ENCODE assay signal across 8 cellular contexts in the genomic region with DNA sequence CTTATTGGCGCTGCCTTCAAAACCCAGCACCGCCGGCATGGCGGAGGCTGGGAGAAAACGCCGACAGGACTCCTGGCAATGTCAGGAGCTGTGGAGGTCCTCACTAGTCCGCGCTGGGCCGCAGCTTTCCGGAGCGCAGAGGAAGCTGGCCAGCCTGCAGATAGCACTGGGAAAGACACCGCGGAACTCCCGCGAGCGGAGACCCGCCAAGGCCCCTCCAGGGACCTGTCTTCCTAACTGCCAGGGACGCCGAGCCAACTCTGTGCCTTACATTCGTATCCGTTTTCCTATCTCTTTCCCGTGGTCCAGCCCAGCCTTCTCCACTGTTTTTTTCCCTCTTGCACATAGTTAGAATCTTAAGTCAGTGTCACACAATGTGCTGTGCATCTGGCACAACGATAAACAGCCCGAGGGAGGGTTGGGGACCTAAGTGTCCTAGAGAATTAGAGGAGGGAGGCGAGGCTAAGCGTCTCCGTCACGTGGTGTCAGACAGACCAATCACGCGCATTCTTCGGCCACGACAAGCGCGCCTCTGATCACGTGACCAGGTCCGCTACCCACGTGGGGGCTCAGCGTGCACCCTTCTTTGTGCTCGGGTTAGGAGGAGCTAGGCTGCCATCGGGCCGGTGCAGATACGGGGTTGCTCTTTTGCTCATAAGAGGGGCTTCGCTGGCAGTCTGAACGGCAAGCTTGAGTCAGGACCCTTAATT. TPM values are rescaled to one million over a fixed set of nuclear protein-coding genes. Genes with fewer than 3 reads are reported as not detected.
A peak's percentile ranks its signal among the peaks of the same experiment; 100 is the strongest.
DNase-seq lines count a peak whose midpoint lies in the region; ATAC-seq and TF ChIP-seq lines count a peak whose summit lies in the region.

A gene (plus strand): TSS at position 582 of the 710 bp plus-strand sequence. CDS start 420 bp downstream, outside the sequence.
A gene (minus strand): TSS at position 168 of the 710 bp plus-strand sequence. CDS start 129 bp downstream, at position 39.

- H3K27me3 Mint-ChIP-seq in activated T-helper 2 cell treated with anti-CD3 and anti-CD28 coated beads, Interferon-gamma antibody, Interleukin-2, Interleukin-4, amounts not matched to agents 10 μg/mL and 5 μg/mL and 100 μg/mL, durations not matched to agents 14 hours and 24 hours and 36 hours (ENCODE audit: low read depth), result no peaks in the 10 kb centered on the region
- no peaks in the 10 kb centered on the region for H3K27me3 Mint-ChIP-seq in naive thymus-derived CD8-positive, alpha-beta T cell

- no peak within 1 kb of the TSS for H3K27ac Mint-ChIP-seq in activated T-helper 2 cell treated with anti-CD3 and anti-CD28 coated beads, Interferon-gamma antibody, Interleukin-2, Interleukin-4, amounts not matched to agents 10 μg/mL and 5 μg/mL and 100 μg/mL, durations not matched to agents 14 hours and 24 hours and 36 hours
- H3K27ac Mint-ChIP-seq in naive thymus-derived CD8-positive, alpha-beta T cell, result peak within 1 kb of the TSS in 2 of 10 donors; percentile 9 to 59

- peaks cover 11% of the 10 kb centered on the region for H3K4me1 Mint-ChIP-seq in activated T-helper 2 cell treated with anti-CD3 and anti-CD28 coated beads, Interferon-gamma antibody, Interleukin-2, Interleukin-4, amounts not matched to agents 10 μg/mL and 5 μg/mL and 100 μg/mL, durations not matched to agents 14 hours and 24 hours and 36 hours (ENCODE audit: low read depth)
- H3K4me1 Mint-ChIP-seq in naive thymus-derived CD8-positive, alpha-beta T cell, result peaks cover 16 to 34% (median 26%) of the 10 kb centered on the region in 4 donors

- peak; percentile 82 to 83 for ATAC-seq in naive thymus-derived CD8-positive, alpha-beta T cell

- POLR2A ChIA-PET in RWPE1 (lab: Yijun Ruan, JAX; ENCODE audit: low non-redundant PET), result interaction anchor here (1.1 to 2.2 kb wide), 3 partner anchors 15 to 112 kb away, joined by 3 to 9 read pairs (median 5); a partner anchor contains a TSS
- POLR2A ChIA-PET in naive thymus-derived CD8-positive, alpha-beta T cell (lab: Charles Lee), result interaction anchor here (0.6 to 3.3 kb wide), 18 partner anchors 10 to 229 kb away, joined by 3 to 44 read pairs (median 7); a partner anchor contains a TSS

- DNase-seq in Daoy (ENCODE audit: low read depth) (peak; percentile 100), GOT3 (lab: John Stamatoyannopoulos, UW) (peak; percentile 74), LNCaP clone FGC (ENCODE audit: low read depth) (peak; percentile 99), RWPE1 (ENCODE audit: low spot score) (peak; percentile 99), fibroblast of mammary gland (ENCODE audit: low read depth) (peak; percentile 99)
- peak; percentile 97 for DNase-seq in activated T-helper 2 cell treated with anti-CD3 and anti-CD28 coated beads, Interferon-gamma antibody, Interleukin-2, Interleukin-4, amounts not matched to agents 10 μg/mL and 5 μg/mL and 100 μg/mL, durations not matched to agents 14 hours and 24 hours and 36 hours (ENCODE audit: low spot score)
- DNase-seq in naive thymus-derived CD8-positive, alpha-beta T cell, result peak; percentile 87 to 99 (median 98)
- DNase-seq in stimulated activated naive CD4-positive, alpha-beta T cell (lab: John Stamatoyannopoulos, UW), result peak; percentile 96 to 98 (median 97)

- H3K27ac ChIP-seq in RWPE1, result peak within 1 kb of the TSS; percentile 98

- peaks cover 39% of the 10 kb centered on the region for H3K36me3 Mint-ChIP-seq in activated T-helper 2 cell treated with anti-CD3 and anti-CD28 coated beads, Interferon-gamma antibody, Interleukin-2, Interleukin-4, amounts not matched to agents 10 μg/mL and 5 μg/mL and 100 μg/mL, durations not matched to agents 14 hours and 24 hours and 36 hours (ENCODE audit: low read depth)
- peaks cover 0 to 36% (median 17%) of the 10 kb centered on the region in 3 donors for H3K36me3 Mint-ChIP-seq in naive thymus-derived CD8-positive, alpha-beta T cell

- TF ChIP-seq CTCF in LNCaP clone FGC (IDR thresholded peaks at IDR 0.05; ENCODE audit: control insufficient read depth, extremely low read depth, insufficient read depth) (no peak), RWPE1 (conservative IDR thresholded peaks at IDR 0.05; ENCODE audit: low read depth) (no peak), fibroblast of mammary gland (conservative IDR thresholded peaks at IDR 0.05; ENCODE audit: control insufficient read depth, insufficient read depth, low read depth, low read length) (no peak)

- CTCF ChIA-PET in RWPE1 (lab: Yijun Ruan, JAX), result interaction anchor here (0.6 to 1.3 kb wide), 2 partner anchors 168 to 517 kb away, joined by 4 read pairs; no protein-coding TSS in a partner anchor

- intact Hi-C loops in activated T-helper 2 cell treated with anti-CD3 and anti-CD28 coated beads, Interferon-gamma antibody, Interleukin-2, Interleukin-4, amounts not matched to agents 10 μg/mL and 5 μg/mL and 100 μg/mL, durations not matched to agents 14 hours and 24 hours and 36 hours (cut with micrococcal nuclease), result loop anchor here (1.0 to 5.0 kb wide), 6 partner anchors 15 to 648 kb away; a partner anchor contains a TSS

- H3K4me3 ChIP-seq in LNCaP clone FGC (ENCODE audit: low read depth, low read length) (peak within 1 kb of the TSS; percentile 96), fibroblast of mammary gland (ENCODE audit: control insufficient read depth, low read depth, low read length) (peak within 1 kb of the TSS; percentile 96)

- H3K4me3 Mint-ChIP-seq in activated T-helper 2 cell treated with anti-CD3 and anti-CD28 coated beads, Interferon-gamma antibody, Interleukin-2, Interleukin-4, amounts not matched to agents 10 μg/mL and 5 μg/mL and 100 μg/mL, durations not matched to agents 14 hours and 24 hours and 36 hours (ENCODE audit: low read depth), result peak within 1 kb of the TSS; percentile 63
- peak within 1 kb of the TSS in 4 of 10 donors; percentile 4 to 30 (median 12) for H3K4me3 Mint-ChIP-seq in naive thymus-derived CD8-positive, alpha-beta T cell

- no peaks in the 10 kb centered on the region for H3K9me3 Mint-ChIP-seq in activated T-helper 2 cell treated with anti-CD3 and anti-CD28 coated beads, Interferon-gamma antibody, Interleukin-2, Interleukin-4, amounts not matched to agents 10 μg/mL and 5 μg/mL and 100 μg/mL, durations not matched to agents 14 hours and 24 hours and 36 hours
- no peaks in the 10 kb centered on the region for H3K9me3 Mint-ChIP-seq in naive thymus-derived CD8-positive, alpha-beta T cell

RNA-seq across cellular contexts. Expression of the first gene that starts in this region (rescaled TPM):
- 63.0 and 110 TPM in 2 replicates for total RNA-seq in Daoy (2014; rRNA removed; shearing (Covaris generic))
- 217 and 228 TPM in 2 replicates for total RNA-seq in activated T-helper 2 cell treated with anti-CD3 and anti-CD28 coated beads, Interferon-gamma antibody, Interleukin-2, Interleukin-4, amounts not matched to agents 10 μg/mL and 5 μg/mL and 100 μg/mL, durations not matched to agents 14 hours and 24 hours and 36 hours
- 100 to 1,000 TPM; 137 to 144 TPM for total RNA-seq in naive thymus-derived CD8-positive, alpha-beta T cell
- polyA plus RNA-seq in naive thymus-derived CD8-positive, alpha-beta T cell, result 100 to 1,000 TPM; 125 to 176 (median 148) TPM

RNA-seq across cellular contexts. Expression of the second gene that starts in this region (rescaled TPM):
- 79.5 and 87.9 TPM in 2 replicates for total RNA-seq in Daoy (2014; rRNA removed; shearing (Covaris generic))
- total RNA-seq in activated T-helper 2 cell treated with anti-CD3 and anti-CD28 coated beads, Interferon-gamma antibody, Interleukin-2, Interleukin-4, amounts not matched to agents 10 μg/mL and 5 μg/mL and 100 μg/mL, durations not matched to agents 14 hours and 24 hours and 36 hours, result 66.0 and 66.5 TPM in 2 replicates
- total RNA-seq in naive thymus-derived CD8-positive, alpha-beta T cell, result 10 to 100 TPM; 82.5 to 89.2 TPM
- polyA plus RNA-seq in naive thymus-derived CD8-positive, alpha-beta T cell, result 10 to 100 TPM; 38.8 to 43.3 (median 42.0) TPM

Comparison
In these comparisons a context has a peak if more than half of its experiments do, and no peak if none do; other contexts are left out.
1. Peak in every context shown above with its lines: DNase-seq, ATAC-seq, H3K4me3 ChIP-seq and H3K27ac ChIP-seq.